ENCODE assay signal across 1 cellular context in the genomic region with DNA sequence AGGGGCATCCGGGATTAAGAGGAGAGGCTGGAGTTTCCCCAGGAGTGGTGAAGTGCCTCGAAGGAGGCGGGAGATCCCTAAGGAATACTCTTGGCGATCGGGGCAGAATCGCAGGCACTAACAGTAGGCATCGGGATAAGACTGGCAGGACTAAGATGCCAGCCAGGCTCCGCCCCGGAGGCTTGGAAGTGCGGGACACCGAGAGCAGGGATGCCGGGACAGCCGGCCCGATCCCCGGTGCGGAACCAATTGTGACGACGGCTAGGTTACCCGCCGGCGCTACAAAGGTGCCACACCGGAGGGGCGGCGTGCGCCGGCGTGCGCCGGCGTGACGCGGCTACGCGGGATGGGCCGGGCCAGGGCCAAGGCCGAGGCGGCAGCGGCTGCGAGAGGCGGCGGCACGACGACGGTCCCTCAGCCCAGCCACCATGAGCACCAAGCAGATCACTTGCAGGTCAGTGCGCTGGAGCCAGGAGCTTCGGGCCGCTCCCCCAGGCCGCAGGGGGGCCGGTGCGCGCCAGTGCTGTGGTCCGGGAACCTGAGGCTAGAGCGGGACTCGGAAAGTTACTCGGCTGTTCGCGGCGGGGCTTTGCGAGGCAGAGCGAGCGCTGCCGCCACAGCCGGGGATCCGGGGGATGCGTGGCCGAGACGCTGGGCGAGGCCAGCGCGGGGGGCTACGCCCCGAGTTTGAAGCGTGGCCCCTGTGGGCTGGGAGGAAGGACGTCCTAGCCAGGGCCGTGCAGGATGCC.
TF ChIP-seq lines count a peak whose summit lies in the region.

Gene MKRN2, plus strand, starts transcription at position 365 of the 749 bp plus-strand sequence. Its CDS starts 64 bp downstream, at position 429.

TF ChIP-seq in K562, 482 proteins besides CTCF, POLR2A, EP300 and RAD21 (continued from another document and continues in another):
- TF ChIP-seq, protein P1, sequence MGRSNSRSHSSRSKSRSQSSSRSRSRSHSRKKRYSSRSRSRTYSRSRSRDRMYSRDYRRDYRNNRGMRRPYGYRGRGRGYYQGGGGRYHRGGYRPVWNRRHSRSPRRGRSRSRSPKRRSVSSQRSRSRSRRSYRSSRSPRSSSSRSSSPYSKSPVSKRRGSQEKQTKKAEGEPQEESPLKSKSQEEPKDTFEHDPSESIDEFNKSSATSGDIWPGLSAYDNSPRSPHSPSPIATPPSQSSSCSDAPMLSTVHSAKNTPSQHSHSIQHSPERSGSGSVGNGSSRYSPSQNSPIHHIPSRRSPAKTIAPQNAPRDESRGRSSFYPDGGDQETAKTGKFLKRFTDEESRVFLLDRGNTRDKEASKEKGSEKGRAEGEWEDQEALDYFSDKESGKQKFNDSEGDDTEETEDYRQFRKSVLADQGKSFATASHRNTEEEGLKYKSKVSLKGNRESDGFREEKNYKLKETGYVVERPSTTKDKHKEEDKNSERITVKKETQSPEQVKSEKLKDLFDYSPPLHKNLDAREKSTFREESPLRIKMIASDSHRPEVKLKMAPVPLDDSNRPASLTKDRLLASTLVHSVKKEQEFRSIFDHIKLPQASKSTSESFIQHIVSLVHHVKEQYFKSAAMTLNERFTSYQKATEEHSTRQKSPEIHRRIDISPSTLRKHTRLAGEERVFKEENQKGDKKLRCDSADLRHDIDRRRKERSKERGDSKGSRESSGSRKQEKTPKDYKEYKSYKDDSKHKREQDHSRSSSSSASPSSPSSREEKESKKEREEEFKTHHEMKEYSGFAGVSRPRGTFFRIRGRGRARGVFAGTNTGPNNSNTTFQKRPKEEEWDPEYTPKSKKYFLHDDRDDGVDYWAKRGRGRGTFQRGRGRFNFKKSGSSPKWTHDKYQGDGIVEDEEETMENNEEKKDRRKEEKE (IDR thresholded peaks at IDR 0.05; ENCODE audit: borderline replicate concordance in 1 of 2, control insufficient read depth in 1 of 2, low read depth in 2 of 2, low read length in 1 of 2), result peak in 1 of 2 experiments; percentile 98; a peak in 2 of 4 replicates
- TF ChIP-seq TEAD1 (CRISPR knock-in tag; IDR thresholded peaks at IDR 0.05) (peak in 1 of 2 experiments; percentile 90; a peak in 3 of 4 replicates), TAF7 (tag; IDR thresholded peaks at IDR 0.05) (peak; percentile 52), TAL1 (IDR thresholded peaks at IDR 0.05) (no peak), NFXL1 (CRISPR knock-in tag; IDR thresholded peaks at IDR 0.05) (no peak), RBM22 (IDR thresholded peaks at IDR 0.05; ENCODE audit: low read depth, low read length, poor library complexity, severe bottlenecking) (peak; percentile 85), THRAP3 (IDR thresholded peaks at IDR 0.05; ENCODE audit: borderline replicate concordance) (no peak), ATF6 (CRISPR knock-in tag; IDR thresholded peaks at IDR 0.05) (peak; percentile 90), PML (IDR thresholded peaks at IDR 0.05; ENCODE audit: low read length) (peak; percentile 89), HNRNPH1 (optimal IDR thresholded peaks at IDR 0.05; ENCODE audit: low read depth, low read length) (no peak), KAT7 (CRISPR knock-in tag; IDR thresholded peaks at IDR 0.05; ENCODE audit: borderline replicate concordance) (peak; percentile 98), CBFB (CRISPR knock-in tag; IDR thresholded peaks at IDR 0.05) (0 out of 2 replicates have a peak, but pooled peaks have one; percentile 32), ZFP30 (CRISPR knock-in tag; IDR thresholded peaks at IDR 0.05; ENCODE audit: borderline replicate concordance) (no peak), FOXP1 (CRISPR knock-in tag; IDR thresholded peaks at IDR 0.05) (peak; percentile 93; the same call in 1 of the 2 replicates), ADNP (tag; IDR thresholded peaks at IDR 0.05) (no peak), OTX1 (CRISPR knock-in tag; IDR thresholded peaks at IDR 0.05) (0 out of 2 replicates have a peak, but pooled peaks have one; percentile 4), ZBTB7A (IDR thresholded peaks at IDR 0.05; ENCODE audit: borderline replicate concordance, control insufficient read depth, low read depth, low read length) (peak; percentile 94), RFX7 (CRISPR knock-in tag; IDR thresholded peaks at IDR 0.05) (no peak), SMAD1 (IDR thresholded peaks at IDR 0.05; ENCODE audit: low read depth, low read length, partially characterized antibody) (peak; percentile 82), GATAD2A (IDR thresholded peaks at IDR 0.05) (peak; percentile 27; the same call in 1 of the 2 replicates), GTF2F1 (IDR thresholded peaks at IDR 0.05; ENCODE audit: low read depth, low read length) (peak; percentile 85; the same call in 1 of the 2 replicates), NR2C2 (CRISPR knock-in tag; IDR thresholded peaks at IDR 0.05) (no peak; the same call in 1 of the 2 replicates), NR2C2 (tag; IDR thresholded peaks at IDR 0.05) (peak; percentile 59; the same call in 1 of the 2 replicates), ZNF436 (CRISPR knock-in tag; IDR thresholded peaks at IDR 0.05) (no peak), ZNF79 (CRISPR knock-in tag; IDR thresholded peaks at IDR 0.05; ENCODE audit: low read depth) (no peak), ZNF121 (CRISPR knock-in tag; conservative IDR thresholded peaks at IDR 0.05) (no peak), E2F1 (CRISPR knock-in tag; IDR thresholded peaks at IDR 0.05) (peak; percentile 86), ARID3A (IDR thresholded peaks at IDR 0.05; ENCODE audit: borderline replicate concordance, low read depth, low read length) (peak; percentile 61; the same call in 1 of the 2 replicates), USF1 (CRISPR knock-in tag; IDR thresholded peaks at IDR 0.05) (peak; percentile 17; the same call in 1 of the 2 replicates), POLR2G (IDR thresholded peaks at IDR 0.05; ENCODE audit: low read depth, low read length) (peak; percentile 100), L3MBTL2 (IDR thresholded peaks at IDR 0.05) (peak; percentile 96), GABPA (tag; conservative IDR thresholded peaks at IDR 0.05; ENCODE audit: low read depth) (peak; percentile 96), ZBTB17 (CRISPR knock-in tag; IDR thresholded peaks at IDR 0.05) (peak; percentile 89), SIX5 (IDR thresholded peaks at IDR 0.05; ENCODE audit: borderline replicate concordance in 1 of 2, insufficient read depth in 1 of 2, low read depth in 1 of 2, low read length in 2 of 2) (peak; percentile 52 to 56; a peak in 3 of 4 replicates), ZNF589 (CRISPR knock-in tag; IDR thresholded peaks at IDR 0.05; ENCODE audit: low read depth) (peak; percentile 53; the same call in 1 of the 2 replicates), KAT2B (IDR thresholded peaks at IDR 0.05; ENCODE audit: low read depth, low read length) (no peak), NRF1 (conservative IDR thresholded peaks at IDR 0.05 in 1 of 2, IDR thresholded peaks at IDR 0.05 in 1 of 2) (peak; percentile 91 to 92), ILF3 (IDR thresholded peaks at IDR 0.05; ENCODE audit: borderline replicate concordance) (peak; percentile 97; the same call in 1 of the 2 replicates), EGR1 (conservative IDR thresholded peaks at IDR 0.05) (peak; percentile 61), DNMT1 (IDR thresholded peaks at IDR 0.05) (no peak)
- TF ChIP-seq, protein P2, sequence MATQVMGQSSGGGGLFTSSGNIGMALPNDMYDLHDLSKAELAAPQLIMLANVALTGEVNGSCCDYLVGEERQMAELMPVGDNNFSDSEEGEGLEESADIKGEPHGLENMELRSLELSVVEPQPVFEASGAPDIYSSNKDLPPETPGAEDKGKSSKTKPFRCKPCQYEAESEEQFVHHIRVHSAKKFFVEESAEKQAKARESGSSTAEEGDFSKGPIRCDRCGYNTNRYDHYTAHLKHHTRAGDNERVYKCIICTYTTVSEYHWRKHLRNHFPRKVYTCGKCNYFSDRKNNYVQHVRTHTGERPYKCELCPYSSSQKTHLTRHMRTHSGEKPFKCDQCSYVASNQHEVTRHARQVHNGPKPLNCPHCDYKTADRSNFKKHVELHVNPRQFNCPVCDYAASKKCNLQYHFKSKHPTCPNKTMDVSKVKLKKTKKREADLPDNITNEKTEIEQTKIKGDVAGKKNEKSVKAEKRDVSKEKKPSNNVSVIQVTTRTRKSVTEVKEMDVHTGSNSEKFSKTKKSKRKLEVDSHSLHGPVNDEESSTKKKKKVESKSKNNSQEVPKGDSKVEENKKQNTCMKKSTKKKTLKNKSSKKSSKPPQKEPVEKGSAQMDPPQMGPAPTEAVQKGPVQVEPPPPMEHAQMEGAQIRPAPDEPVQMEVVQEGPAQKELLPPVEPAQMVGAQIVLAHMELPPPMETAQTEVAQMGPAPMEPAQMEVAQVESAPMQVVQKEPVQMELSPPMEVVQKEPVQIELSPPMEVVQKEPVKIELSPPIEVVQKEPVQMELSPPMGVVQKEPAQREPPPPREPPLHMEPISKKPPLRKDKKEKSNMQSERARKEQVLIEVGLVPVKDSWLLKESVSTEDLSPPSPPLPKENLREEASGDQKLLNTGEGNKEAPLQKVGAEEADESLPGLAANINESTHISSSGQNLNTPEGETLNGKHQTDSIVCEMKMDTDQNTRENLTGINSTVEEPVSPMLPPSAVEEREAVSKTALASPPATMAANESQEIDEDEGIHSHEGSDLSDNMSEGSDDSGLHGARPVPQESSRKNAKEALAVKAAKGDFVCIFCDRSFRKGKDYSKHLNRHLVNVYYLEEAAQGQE (CRISPR knock-in tag; IDR thresholded peaks at IDR 0.05; ENCODE audit: low read depth), result peak; percentile 67; the same call in 1 of the 2 replicates
- TF ChIP-seq, protein P3, sequence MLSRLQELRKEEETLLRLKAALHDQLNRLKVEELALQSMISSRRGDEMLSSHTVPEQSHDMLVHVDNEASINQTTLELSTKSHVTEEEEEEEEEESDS (CRISPR knock-in tag; IDR thresholded peaks at IDR 0.05), result no peak
- TF ChIP-seq, protein P4, sequence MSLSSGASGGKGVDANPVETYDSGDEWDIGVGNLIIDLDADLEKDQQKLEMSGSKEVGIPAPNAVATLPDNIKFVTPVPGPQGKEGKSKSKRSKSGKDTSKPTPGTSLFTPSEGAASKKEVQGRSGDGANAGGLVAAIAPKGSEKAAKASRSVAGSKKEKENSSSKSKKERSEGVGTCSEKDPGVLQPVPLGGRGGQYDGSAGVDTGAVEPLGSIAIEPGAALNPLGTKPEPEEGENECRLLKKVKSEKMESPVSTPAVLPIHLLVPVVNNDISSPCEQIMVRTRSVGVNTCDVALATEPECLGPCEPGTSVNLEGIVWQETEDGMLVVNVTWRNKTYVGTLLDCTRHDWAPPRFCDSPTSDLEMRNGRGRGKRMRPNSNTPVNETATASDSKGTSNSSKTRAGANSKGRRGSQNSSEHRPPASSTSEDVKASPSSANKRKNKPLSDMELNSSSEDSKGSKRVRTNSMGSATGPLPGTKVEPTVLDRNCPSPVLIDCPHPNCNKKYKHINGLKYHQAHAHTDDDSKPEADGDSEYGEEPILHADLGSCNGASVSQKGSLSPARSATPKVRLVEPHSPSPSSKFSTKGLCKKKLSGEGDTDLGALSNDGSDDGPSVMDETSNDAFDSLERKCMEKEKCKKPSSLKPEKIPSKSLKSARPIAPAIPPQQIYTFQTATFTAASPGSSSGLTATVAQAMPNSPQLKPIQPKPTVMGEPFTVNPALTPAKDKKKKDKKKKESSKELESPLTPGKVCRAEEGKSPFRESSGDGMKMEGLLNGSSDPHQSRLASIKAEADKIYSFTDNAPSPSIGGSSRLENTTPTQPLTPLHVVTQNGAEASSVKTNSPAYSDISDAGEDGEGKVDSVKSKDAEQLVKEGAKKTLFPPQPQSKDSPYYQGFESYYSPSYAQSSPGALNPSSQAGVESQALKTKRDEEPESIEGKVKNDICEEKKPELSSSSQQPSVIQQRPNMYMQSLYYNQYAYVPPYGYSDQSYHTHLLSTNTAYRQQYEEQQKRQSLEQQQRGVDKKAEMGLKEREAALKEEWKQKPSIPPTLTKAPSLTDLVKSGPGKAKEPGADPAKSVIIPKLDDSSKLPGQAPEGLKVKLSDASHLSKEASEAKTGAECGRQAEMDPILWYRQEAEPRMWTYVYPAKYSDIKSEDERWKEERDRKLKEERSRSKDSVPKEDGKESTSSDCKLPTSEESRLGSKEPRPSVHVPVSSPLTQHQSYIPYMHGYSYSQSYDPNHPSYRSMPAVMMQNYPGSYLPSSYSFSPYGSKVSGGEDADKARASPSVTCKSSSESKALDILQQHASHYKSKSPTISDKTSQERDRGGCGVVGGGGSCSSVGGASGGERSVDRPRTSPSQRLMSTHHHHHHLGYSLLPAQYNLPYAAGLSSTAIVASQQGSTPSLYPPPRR (CRISPR knock-in tag; IDR thresholded peaks at IDR 0.05; ENCODE audit: borderline replicate concordance), result peak; percentile 88; the same call in 1 of the 2 replicates
